ENCODE assay signal across 9 cellular contexts in genomic region chr12:3491938-3492867, GRCh38. TPM values are rescaled to one million over a fixed set of nuclear protein-coding genes. Genes with fewer than 3 reads are reported as not detected.
DNase-seq lines count a peak whose midpoint lies in the region; FAIRE-seq and TF ChIP-seq lines count a peak whose summit lies in the region.
"Had no signal": no experiment of that assay in that cellular context is flagged by ENCODE, and none has a peak within 500 bp of the region (broad histone marks: within the 10 kb centered on the region; RNA-seq: fewer than 3 reads in every experiment).

No MANE protein-coding gene starts in this region.

- peak overlapping the region; percentile 81 for H3K4me3 Mint-ChIP-seq in nephron progenitor cell
- H3K4me3 Mint-ChIP-seq in type B pancreatic cell: peak overlapping the region; percentile 79

- H3K4me1 Mint-ChIP-seq in nephron progenitor cell (peaks cover 33% of the 10 kb centered on the region), type B pancreatic cell (ENCODE audit: unreplicated experiment) (no peaks in the 10 kb centered on the region)

- TF ChIP-seq CTCF in fibroblast of the aortic adventitia (IDR thresholded peaks at IDR 0.05; ENCODE audit: insufficient read depth, low read length) (no peak), nephron progenitor cell (IDR thresholded peaks at IDR 0.05) (no peak), type B pancreatic cell (conservative IDR thresholded peaks at IDR 0.05) (no peak), D721Med (IDR thresholded peaks at IDR 0.05; ENCODE audit: insufficient read depth, missing control alignments) (no peak)

- FAIRE-seq in D721Med (lab: Jason Lieb, UNC): no peak

- H3K9me3 Mint-ChIP-seq in nephron progenitor cell: no peaks in the 10 kb centered on the region
- H3K9me3 Mint-ChIP-seq in type B pancreatic cell: no peaks in the 10 kb centered on the region

- H3K27ac Mint-ChIP-seq in nephron progenitor cell: no peak overlapping the region
- no peak overlapping the region for H3K27ac Mint-ChIP-seq in type B pancreatic cell

- H3K36me3 Mint-ChIP-seq in nephron progenitor cell (ENCODE audit: low read depth): no peaks in the 10 kb centered on the region
- H3K36me3 Mint-ChIP-seq in type B pancreatic cell: no peaks in the 10 kb centered on the region

- 0 out of 2 replicates have a peak, but pooled peaks cover 8% of the 10 kb centered on the region for H3K4me1 ChIP-seq in ES-I3 (ENCODE audit: insufficient read depth, low read length)

- peaks cover 55% of the 10 kb centered on the region for H3K27me3 Mint-ChIP-seq in nephron progenitor cell (ENCODE audit: low read depth, poor library complexity)
- H3K27me3 Mint-ChIP-seq in type B pancreatic cell: peaks cover 93% of the 10 kb centered on the region

- DNase-seq in NCI-H1092 treated with DMSO at 0.1 percent for 48 hours (lab: John Stamatoyannopoulos, UW) (peak; percentile 61), activated T-cell treated with anti-CD3 and anti-CD28 coated beads for 1 hour (ENCODE audit: low read depth) (peak; percentile 16), fibroblast of the aortic adventitia (ENCODE audit: low read depth) (peak; percentile 52), nephron progenitor cell (peak; percentile 95), type B pancreatic cell (ENCODE audit: extremely low spot score, unreplicated experiment) (peak; percentile 81), D721Med (ENCODE audit: insufficient read length, low spot score) (no peak), NCI-H1436 (lab: John Stamatoyannopoulos, UW) (no peak)

- no peaks in the 10 kb centered on the region for H3K36me3 ChIP-seq in ES-I3 (ENCODE audit: insufficient read depth, low read length)

- peak overlapping the region; percentile 68; the same call in 1 of the 2 replicates for H3K9ac ChIP-seq in ES-I3 (ENCODE audit: low read depth, low read length)
- H3K9ac ChIP-seq: KMS-11 had no signal

- no peaks in the 10 kb centered on the region for H3K9me3 ChIP-seq in ES-I3 (ENCODE audit: control insufficient read depth, insufficient read depth, low read length)

- H3K4me3 ChIP-seq in fibroblast of the aortic adventitia (ENCODE audit: low read depth, low read length): no peak overlapping the region

RNA-seq across cellular contexts. Expression of gene PRMT8, which starts 1.2 kb away (rescaled TPM):
- not detected in 2 replicates for total RNA-seq in fibroblast of the aortic adventitia (ENCODE audit: low replicate concordance)
- total RNA-seq in type B pancreatic cell (ENCODE audit: low replicate concordance): 0.21 and 1.3 TPM in 2 replicates

Comparison
In these comparisons a context has a peak if more than half of its experiments do, and no peak if none do; other contexts are left out.
1. DNase-seq: peak in NCI-H1092 treated with DMSO at 0.1 percent for 48 hours (single experiment), activated T-cell treated with anti-CD3 and anti-CD28 coated beads for 1 hour (single experiment), fibroblast of the aortic adventitia (single experiment), nephron progenitor cell (single experiment) and type B pancreatic cell (single experiment); none in D721Med (single experiment) and NCI-H1436 (single experiment).